1 cellular context compared by ENCODE assay signal in the genomic region with DNA sequence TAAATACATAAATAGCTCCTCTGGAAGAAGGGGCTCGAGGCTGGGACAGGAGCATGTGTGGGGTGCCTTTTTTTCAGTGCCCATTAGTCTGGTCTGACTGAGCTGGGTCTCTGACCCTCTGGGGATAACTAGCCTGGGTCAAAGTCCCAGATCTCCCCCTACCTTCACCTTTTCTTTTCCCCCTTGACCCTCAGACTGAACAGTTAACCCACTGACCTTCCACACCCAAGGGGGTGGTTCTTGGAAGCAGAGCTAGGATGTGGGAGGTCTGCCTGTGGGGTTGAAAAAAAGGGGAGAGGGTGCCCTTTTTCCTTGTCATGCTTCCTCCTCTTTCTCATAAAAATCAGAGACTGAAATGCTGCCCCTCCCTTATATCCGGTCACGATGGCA.
A peak's percentile ranks its signal among the peaks of the same experiment; 100 is the strongest.
TF ChIP-seq lines count a peak whose summit lies in the region.

No MANE protein-coding gene starts in this region.

TF ChIP-seq in liver, 16 proteins besides CTCF, POLR2A, EP300 and RAD21 (continued from another document):
- TF ChIP-seq, protein P1, sequence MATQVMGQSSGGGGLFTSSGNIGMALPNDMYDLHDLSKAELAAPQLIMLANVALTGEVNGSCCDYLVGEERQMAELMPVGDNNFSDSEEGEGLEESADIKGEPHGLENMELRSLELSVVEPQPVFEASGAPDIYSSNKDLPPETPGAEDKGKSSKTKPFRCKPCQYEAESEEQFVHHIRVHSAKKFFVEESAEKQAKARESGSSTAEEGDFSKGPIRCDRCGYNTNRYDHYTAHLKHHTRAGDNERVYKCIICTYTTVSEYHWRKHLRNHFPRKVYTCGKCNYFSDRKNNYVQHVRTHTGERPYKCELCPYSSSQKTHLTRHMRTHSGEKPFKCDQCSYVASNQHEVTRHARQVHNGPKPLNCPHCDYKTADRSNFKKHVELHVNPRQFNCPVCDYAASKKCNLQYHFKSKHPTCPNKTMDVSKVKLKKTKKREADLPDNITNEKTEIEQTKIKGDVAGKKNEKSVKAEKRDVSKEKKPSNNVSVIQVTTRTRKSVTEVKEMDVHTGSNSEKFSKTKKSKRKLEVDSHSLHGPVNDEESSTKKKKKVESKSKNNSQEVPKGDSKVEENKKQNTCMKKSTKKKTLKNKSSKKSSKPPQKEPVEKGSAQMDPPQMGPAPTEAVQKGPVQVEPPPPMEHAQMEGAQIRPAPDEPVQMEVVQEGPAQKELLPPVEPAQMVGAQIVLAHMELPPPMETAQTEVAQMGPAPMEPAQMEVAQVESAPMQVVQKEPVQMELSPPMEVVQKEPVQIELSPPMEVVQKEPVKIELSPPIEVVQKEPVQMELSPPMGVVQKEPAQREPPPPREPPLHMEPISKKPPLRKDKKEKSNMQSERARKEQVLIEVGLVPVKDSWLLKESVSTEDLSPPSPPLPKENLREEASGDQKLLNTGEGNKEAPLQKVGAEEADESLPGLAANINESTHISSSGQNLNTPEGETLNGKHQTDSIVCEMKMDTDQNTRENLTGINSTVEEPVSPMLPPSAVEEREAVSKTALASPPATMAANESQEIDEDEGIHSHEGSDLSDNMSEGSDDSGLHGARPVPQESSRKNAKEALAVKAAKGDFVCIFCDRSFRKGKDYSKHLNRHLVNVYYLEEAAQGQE (IDR thresholded peaks at IDR 0.05) = peak; percentile 59
- TF ChIP-seq, protein P2, sequence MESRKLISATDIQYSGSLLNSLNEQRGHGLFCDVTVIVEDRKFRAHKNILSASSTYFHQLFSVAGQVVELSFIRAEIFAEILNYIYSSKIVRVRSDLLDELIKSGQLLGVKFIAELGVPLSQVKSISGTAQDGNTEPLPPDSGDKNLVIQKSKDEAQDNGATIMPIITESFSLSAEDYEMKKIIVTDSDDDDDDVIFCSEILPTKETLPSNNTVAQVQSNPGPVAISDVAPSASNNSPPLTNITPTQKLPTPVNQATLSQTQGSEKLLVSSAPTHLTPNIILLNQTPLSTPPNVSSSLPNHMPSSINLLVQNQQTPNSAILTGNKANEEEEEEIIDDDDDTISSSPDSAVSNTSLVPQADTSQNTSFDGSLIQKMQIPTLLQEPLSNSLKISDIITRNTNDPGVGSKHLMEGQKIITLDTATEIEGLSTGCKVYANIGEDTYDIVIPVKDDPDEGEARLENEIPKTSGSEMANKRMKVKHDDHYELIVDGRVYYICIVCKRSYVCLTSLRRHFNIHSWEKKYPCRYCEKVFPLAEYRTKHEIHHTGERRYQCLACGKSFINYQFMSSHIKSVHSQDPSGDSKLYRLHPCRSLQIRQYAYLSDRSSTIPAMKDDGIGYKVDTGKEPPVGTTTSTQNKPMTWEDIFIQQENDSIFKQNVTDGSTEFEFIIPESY (IDR thresholded peaks at IDR 0.05) = no peak
- TF ChIP-seq GABPA (IDR thresholded peaks at IDR 0.05 in 1 of 2, conservative IDR thresholded peaks at IDR 0.05 in 1 of 2) = peak in 1 of 2 donors; percentile 68
- peak; percentile 35 to 46 for TF ChIP-seq RXRA (IDR thresholded peaks at IDR 0.05)
- no peak for TF ChIP-seq SP1 (IDR thresholded peaks at IDR 0.05)
- peak; percentile 47 for TF ChIP-seq YY1 (IDR thresholded peaks at IDR 0.05)
- TF ChIP-seq FOXA2 (IDR thresholded peaks at IDR 0.05) = no peak
- no peak for TF ChIP-seq HNF4G (IDR thresholded peaks at IDR 0.05)
- TF ChIP-seq FOXA1 (IDR thresholded peaks at IDR 0.05) = peak; percentile 42
- TF ChIP-seq NR2F2 (IDR thresholded peaks at IDR 0.05) = peak; percentile 64
TF ChIP-seq in liver: peak in this region for 10.
